1 cellular context compared by ENCODE assay signal in genomic region chr10:69460576-69461242, GRCh38.
TF ChIP-seq lines count a peak whose summit lies in the region.

No MANE protein-coding gene starts in this region.

TF ChIP-seq in endothelial cell of umbilical vein, 7 proteins besides CTCF, POLR2A, EP300 and RAD21:
- TF ChIP-seq POLR2AphosphoS5 (IDR thresholded peaks at IDR 0.05; ENCODE audit: insufficient read depth, low read depth, low read length) (no peak), GATA2 (IDR thresholded peaks at IDR 0.05; ENCODE audit: insufficient read depth, insufficient read length, low read depth, low read length) (no peak), EZH2 (IDR thresholded peaks at IDR 0.05; ENCODE audit: borderline replicate concordance, low read depth, low read length, severe bottlenecking) (no peak), JUN (IDR thresholded peaks at IDR 0.05; ENCODE audit: borderline replicate concordance, insufficient read depth, insufficient read length, low read depth) (no peak), FOS (IDR thresholded peaks at IDR 0.05; ENCODE audit: borderline replicate concordance, insufficient read depth, low read length) (no peak), MYC (IDR thresholded peaks at IDR 0.05; ENCODE audit: low read depth, low read length) (no peak)
- TF ChIP-seq, protein P1, sequence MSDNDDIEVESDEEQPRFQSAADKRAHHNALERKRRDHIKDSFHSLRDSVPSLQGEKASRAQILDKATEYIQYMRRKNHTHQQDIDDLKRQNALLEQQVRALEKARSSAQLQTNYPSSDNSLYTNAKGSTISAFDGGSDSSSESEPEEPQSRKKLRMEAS (IDR thresholded peaks at IDR 0.05; ENCODE audit: insufficient read depth, insufficient read length), result no peak
